18 cellular contexts compared by ENCODE assay signal in genomic region chr10:68086910-68087309, GRCh38. TPM values are rescaled to one million over a fixed set of nuclear protein-coding genes. Genes with fewer than 3 reads are reported as not detected.
"Had no signal": no experiment of that assay in that cellular context is flagged by ENCODE, and none has a peak within 500 bp of the region (broad histone marks: within the 10 kb centered on the region; RNA-seq: fewer than 3 reads in every experiment).

No MANE protein-coding gene starts in this region.

- H2AFZ ChIP-seq: hepatocyte had no signal

- ATAC-seq: pancreas; stimulated activated naive B cell treated with anti-CD40 and anti-IgM and Interleukin-4, amounts not matched to agents 10 μg/mL and 1 μg/mL and 100 μg/mL, for 72 hours had no signal

- H3K9me3 Mint-ChIP-seq: activated CD4-positive, alpha-beta T cell treated with anti-CD3 and anti-CD28 coated beads, Interleukin-2, amount 10 ng/mL, durations not matched to agents 24 days and 14 days; stimulated activated naive B cell treated with anti-CD40 and anti-IgM and Interleukin-4, amounts not matched to agents 10 μg/mL and 1 μg/mL and 100 μg/mL, for 72 hours had no signal

- H3K36me3 ChIP-seq: brain microvascular endothelial cell, pancreas, thyroid gland had no signal

- H3K4me2 ChIP-seq: hepatocyte had no signal

- H3K36me3 Mint-ChIP-seq: naive B cell; stimulated activated naive B cell treated with anti-CD40 and anti-IgM and Interleukin-4, amounts not matched to agents 10 μg/mL and 1 μg/mL and 100 μg/mL, for 72 hours had no signal

- H3K4me3 ChIP-seq: hepatocyte, pancreas, skin epidermis, thyroid gland had no signal

- FAIRE-seq: pancreas, urothelium cell line had no signal

- DNase-seq: activated CD4-positive, alpha-beta T cell treated with anti-CD3 and anti-CD28 coated beads, Interleukin-2, amount 10 ng/mL, durations not matched to agents 24 days and 14 days; activated CD4-positive, CD25-positive, alpha-beta regulatory T cell; activated naive CD4-positive, alpha-beta T cell; anterior cingulate cortex; brain microvascular endothelial cell; cerebellar nuclear complex; islet precursor cell; naive B cell; pancreas; stimulated activated CD4-positive, alpha-beta T cell treated with anti-CD3 and anti-CD28 coated beads, Interleukin-15, amount 100 ng/mL, for 24 hours; stimulated activated CD4-positive, alpha-beta T cell treated with anti-CD3 and anti-CD28 coated beads, Interleukin-4, amount 100 ng/mL, for 1 hour; stimulated activated naive B cell treated with anti-CD40 and anti-IgM and Interleukin-4, amounts not matched to agents 10 μg/mL and 1 μg/mL and 100 μg/mL, for 72 hours; thyroid gland had no signal

- H3K79me2 ChIP-seq: hepatocyte had no signal

- H3K27ac Mint-ChIP-seq: activated CD4-positive, alpha-beta T cell treated with anti-CD3 and anti-CD28 coated beads, Interleukin-2, amount 10 ng/mL, durations not matched to agents 24 days and 14 days; stimulated activated naive B cell treated with anti-CD40 and anti-IgM and Interleukin-4, amounts not matched to agents 10 μg/mL and 1 μg/mL and 100 μg/mL, for 72 hours had no signal

- H3K4me3 Mint-ChIP-seq: activated CD4-positive, alpha-beta T cell treated with anti-CD3 and anti-CD28 coated beads, Interleukin-2, amount 10 ng/mL, durations not matched to agents 24 days and 14 days; naive B cell; stimulated activated naive B cell treated with anti-CD40 and anti-IgM and Interleukin-4, amounts not matched to agents 10 μg/mL and 1 μg/mL and 100 μg/mL, for 72 hours had no signal

- H3K4me1 ChIP-seq: pancreas, thyroid gland had no signal

- H3K9me3 ChIP-seq: pancreas, thyroid gland had no signal

- H3K4me1 Mint-ChIP-seq: naive B cell; stimulated activated naive B cell treated with anti-CD40 and anti-IgM and Interleukin-4, amounts not matched to agents 10 μg/mL and 1 μg/mL and 100 μg/mL, for 72 hours had no signal

- H3K27ac ChIP-seq: brain microvascular endothelial cell, hepatocyte, pancreas, skin epidermis, thyroid gland had no signal

- H3K27me3 ChIP-seq: brain microvascular endothelial cell, hepatocyte, pancreas, thyroid gland had no signal

RNA-seq across cellular contexts. Expression of gene MYPN, which starts 22.4 kb away (rescaled TPM):
- total RNA-seq: activated CD4-positive, alpha-beta T cell treated with anti-CD3 and anti-CD28 coated beads, Interleukin-2, amount 10 ng/mL, durations not matched to agents 24 days and 14 days; hepatocyte; mononuclear cell; T-helper 2 cell treated with Interferon-gamma antibody and Interleukin-4, amounts not matched to agents 100 ng/mL and 5 ng/mL, for 36 hours had no signal
- polyA plus RNA-seq: hepatocyte had no signal
